In genomic region chr16:85707528-85708095, GRCh38 we compare ENCODE assay signal across 1 cellular context.
TF ChIP-seq lines count a peak whose summit lies in the region.

No MANE protein-coding gene starts in this region.

TF ChIP-seq in H1, 55 proteins besides CTCF, POLR2A, EP300 and RAD21:
- TF ChIP-seq RFX5 (IDR thresholded peaks at IDR 0.05; ENCODE audit: borderline replicate concordance, low read depth, low read length) (no peak), TCF12 (IDR thresholded peaks at IDR 0.05; ENCODE audit: low read depth, low read length) (no peak), KDM5A (IDR thresholded peaks at IDR 0.05; ENCODE audit: low read length) (no peak), CHD7 (IDR thresholded peaks at IDR 0.05; ENCODE audit: insufficient replicate concordance, low read length) (no peak), GTF2F1 (IDR thresholded peaks at IDR 0.05; ENCODE audit: borderline replicate concordance, low read depth, low read length) (no peak), BRCA1 (IDR thresholded peaks at IDR 0.05; ENCODE audit: low read depth, low read length) (no peak), SUZ12 (IDR thresholded peaks at IDR 0.05; ENCODE audit: low read length) (no peak), TBP (IDR thresholded peaks at IDR 0.05; ENCODE audit: low read depth, low read length) (no peak), KDM1A (IDR thresholded peaks at IDR 0.05; ENCODE audit: borderline replicate concordance, low read length) (no peak)
